8 cellular contexts compared by ENCODE assay signal in genomic region chr15:64354683-64355558, GRCh38. TPM values are rescaled to one million over a fixed set of nuclear protein-coding genes. Genes with fewer than 3 reads are reported as not detected.
DNase-seq lines count a peak whose midpoint lies in the region; ATAC-seq and TF ChIP-seq lines count a peak whose summit lies in the region.

No MANE protein-coding gene starts in this region.

- TF ChIP-seq CTCF in GM13977 (IDR thresholded peaks at IDR 0.05; ENCODE audit: extremely low read depth, insufficient read depth, missing control alignments), result no peak

- no peaks in the 10 kb centered on the region for H3K36me3 Mint-ChIP-seq in naive B cell

- ATAC-seq in GM21529 (IDR thresholded peaks at IDR 0.05; ENCODE audit: unreplicated experiment) (peak; percentile 3), naive B cell (ENCODE audit: low read depth in 2 of 2) (no peak)

- H3K9me3 Mint-ChIP-seq in naive B cell, result no peaks in the 10 kb centered on the region

- H2AFZ ChIP-seq in ACC112 (ENCODE audit: low read length, unreplicated experiment), result peak overlapping the region; percentile 70

- peak overlapping the region; percentile 21 to 97 (median 94) for H3K27ac Mint-ChIP-seq in naive B cell

- peak; percentile 9 for DNase-seq in RPMI7951 (ENCODE audit: low read depth)
- peak; percentile 37 for DNase-seq in dermis blood vessel endothelial cell
- no peak for DNase-seq in naive B cell
- DNase-seq in SW480 (ENCODE audit: low spot score), result no peak
- DNase-seq in activated CD4-positive, alpha-beta T cell treated with anti-CD3 and anti-CD28 coated beads for 4 hours, result no peak
- DNase-seq in GM13977 (ENCODE audit: low spot score), result no peak

- H3K4me1 Mint-ChIP-seq in naive B cell, result peaks cover 16 to 21% (median 20%) of the 10 kb centered on the region in 3 donors

- H3K4me3 ChIP-seq in ACC112 (ENCODE audit: low read depth, low read length), result peak overlapping the region; percentile 87

- H3K27ac ChIP-seq in ACC112 (ENCODE audit: low read depth, low read length), result peak overlapping the region; percentile 52; the same call in 1 of the 2 replicates

- no peaks in the 10 kb centered on the region for H3K36me3 ChIP-seq in ACC112 (ENCODE audit: insufficient read depth, low read length)

- no peaks in the 10 kb centered on the region for H3K27me3 Mint-ChIP-seq in naive B cell

- no peaks in the 10 kb centered on the region for H3K27me3 ChIP-seq in ACC112 (ENCODE audit: insufficient read depth, low read length)

- H3K79me2 ChIP-seq in ACC112 (ENCODE audit: control insufficient read depth, insufficient read depth, low read length, unreplicated experiment), result peaks cover 50% of the 10 kb centered on the region

- peak overlapping the region; percentile 85 to 98 (median 96) for H3K4me3 Mint-ChIP-seq in naive B cell

- peaks cover 17% of the 10 kb centered on the region for H3K4me1 ChIP-seq in ACC112 (ENCODE audit: control insufficient read depth, insufficient read depth, low read length, unreplicated experiment)

- in situ Hi-C loops in GM13977 (cut with MboI; ENCODE audit: low pct_unique_long_range_greater_than_20kb, low sequenced_read_pairs, unreplicated experiment), result no loop called here

RNA-seq across cellular contexts. Expression of gene CSNK1G1, which starts 1.1 kb away (rescaled TPM):
- total RNA-seq in RPMI7951 (2014; rRNA removed; shearing (Covaris generic)), result 15.4 and 23.7 TPM in 2 replicates
- 25.9 and 34.1 TPM in 2 replicates for total RNA-seq in dermis blood vessel endothelial cell
- polyA plus RNA-seq in naive B cell (ENCODE audit: low read depth in 6 of 6), result 10 to 100 TPM in 5 of 6 donors, 1 to 10 TPM in 1; 1.2 to 26.0 (median 15.4) TPM

RNA-seq across cellular contexts. Expression of gene PCLAF, which starts 26.3 kb away (rescaled TPM):
- total RNA-seq in RPMI7951 (2014; rRNA removed; shearing (Covaris generic)), result 185 and 229 TPM in 2 replicates
- total RNA-seq in dermis blood vessel endothelial cell, result 13.4 and 31.2 TPM in 2 replicates
- polyA plus RNA-seq in naive B cell (ENCODE audit: low read depth in 6 of 6), result 1 to 10 TPM in 1 of 6 donors, under 1 TPM in 2, not detected in 3; 0.48 to 1.5 (median 0.74) TPM

RNA-seq across cellular contexts. Expression of gene TRIP4, which starts 32.7 kb away (rescaled TPM):
- 10.0 and 11.4 TPM in 2 replicates for total RNA-seq in RPMI7951 (2014; rRNA removed; shearing (Covaris generic))
- 10.7 and 13.9 TPM in 2 replicates for total RNA-seq in dermis blood vessel endothelial cell
- polyA plus RNA-seq in naive B cell (ENCODE audit: low read depth in 6 of 6), result 10 to 100 TPM; 23.6 to 32.6 (median 27.2) TPM

Comparison
In these comparisons a context has a peak if more than half of its experiments do, and no peak if none do; other contexts are left out.
1. DNase-seq: peak in RPMI7951 (single experiment) and dermis blood vessel endothelial cell (single experiment); none in naive B cell (single experiment), SW480 (single experiment), activated CD4-positive, alpha-beta T cell treated with anti-CD3 and anti-CD28 coated beads for 4 hours (0 of 2) and GM13977 (single experiment).